In genomic region chr1:64469614-64469976, GRCh38 we compare ENCODE assay signal across 9 cellular contexts. TPM values are rescaled to one million over a fixed set of nuclear protein-coding genes. Genes with fewer than 3 reads are reported as not detected.
DNase-seq lines count a peak whose midpoint lies in the region; ATAC-seq and TF ChIP-seq lines count a peak whose summit lies in the region.
"Had no signal": no experiment of that assay in that cellular context is flagged by ENCODE, and none has a peak within 500 bp of the region (broad histone marks: within the 10 kb centered on the region; RNA-seq: fewer than 3 reads in every experiment).

No MANE protein-coding gene starts in this region.

- no peaks in the 10 kb centered on the region for H3K9me3 ChIP-seq in left lung
- H3K9me3 ChIP-seq in upper lobe of left lung: no peaks in the 10 kb centered on the region

- H3K4me3 ChIP-seq in AG09309 (ENCODE audit: control insufficient read depth, low read depth, low read length) (peak overlapping the region; percentile 75), astrocyte of the cerebellum (ENCODE audit: low read depth, low read length) (peak overlapping the region; percentile 54), left lung (peak overlapping the region; percentile 60), upper lobe of left lung (peak overlapping the region; percentile 68 to 84 (median 82))

- TF ChIP-seq EP300 in upper lobe of left lung (IDR thresholded peaks at IDR 0.05): no peak

- in situ Hi-C loops in astrocyte of the cerebellum (cut with HindIII; ENCODE audit: low sequenced_read_pairs): no loop called here

- no peak for DNase-seq in AG09309 (ENCODE audit: low read depth)
- no peak for DNase-seq in astrocyte of the cerebellum (ENCODE audit: low read depth)
- no peak for DNase-seq in left lung
- peak in 1 of 2 donors; percentile 34 for DNase-seq in upper lobe of left lung
- no peak for DNase-seq in A172 (ENCODE audit: low spot score)
- no peak for DNase-seq in SHP77 treated with DMSO at 0.1 percent for 48 hours (lab: John Stamatoyannopoulos, UW)
- no peak for DNase-seq in HPDE6-E6E7 (ENCODE audit: extremely low spot score)

- H3K36me3 ChIP-seq in left lung: no peaks in the 10 kb centered on the region
- H3K36me3 ChIP-seq in upper lobe of left lung: no peaks in the 10 kb centered on the region

- no peak for TF ChIP-seq POLR2A in upper lobe of left lung (IDR thresholded peaks at IDR 0.05)

- peaks cover 6 to 27% of the 10 kb centered on the region in 2 donors for H3K4me1 ChIP-seq in left lung
- H3K4me1 ChIP-seq in upper lobe of left lung: peaks cover 4 to 36% (median 22%) of the 10 kb centered on the region in 4 donors

- H3K27ac ChIP-seq in left lung: peak overlapping the region in 1 of 2 donors; percentile 76
- H3K27ac ChIP-seq in upper lobe of left lung: peak overlapping the region; percentile 77 to 89 (median 82)
- H3K27ac ChIP-seq: epithelial cell of prostate had no signal

- peaks cover 0 to 54% of the 10 kb centered on the region in 2 donors for H3K27me3 ChIP-seq in left lung
- H3K27me3 ChIP-seq in upper lobe of left lung: peaks cover 0 to 11% (median 2%) of the 10 kb centered on the region in 4 donors

- WGBS in upper lobe of left lung, 2 donors: 4 to 11% methylated on average over 13 to 22 of the region's 22 CpGs

- ATAC-seq in HG02642 (IDR thresholded peaks at IDR 0.05; ENCODE audit: poor library complexity, unreplicated experiment) (peak; percentile 3), left lung (peak; percentile 27), upper lobe of left lung (ENCODE audit: low FRiP score in 2 of 2) (peak; percentile 7 to 16)

- intact Hi-C loops in left lung (cut with DNase I): no loop called here

- TF ChIP-seq CTCF in AG09309 (IDR thresholded peaks at IDR 0.05; ENCODE audit: control insufficient read depth, insufficient read depth, low read depth, low read length, missing control alignments) (no peak), astrocyte of the cerebellum (IDR thresholded peaks at IDR 0.05; ENCODE audit: low read depth, low read length, missing control alignments) (no peak), left lung (IDR thresholded peaks at IDR 0.05) (no peak), upper lobe of left lung (IDR thresholded peaks at IDR 0.05) (no peak)

RNA-seq across cellular contexts. Expression of gene CACHD1, which starts 0.3 kb away (rescaled TPM):
- total RNA-seq in left lung (10 to 100 TPM; 11.3 to 17.9 TPM), upper lobe of left lung (10 to 100 TPM in 5 of 6 donors, 1 to 10 TPM in 1; 7.3 to 26.3 (median 22.9) TPM)
- 4.2 and 4.5 TPM in 2 replicates for total RNA-seq in A172 (2014; rRNA removed; shearing (Covaris generic))
